ENCODE assay signal across 28 cellular contexts in the genomic region with DNA sequence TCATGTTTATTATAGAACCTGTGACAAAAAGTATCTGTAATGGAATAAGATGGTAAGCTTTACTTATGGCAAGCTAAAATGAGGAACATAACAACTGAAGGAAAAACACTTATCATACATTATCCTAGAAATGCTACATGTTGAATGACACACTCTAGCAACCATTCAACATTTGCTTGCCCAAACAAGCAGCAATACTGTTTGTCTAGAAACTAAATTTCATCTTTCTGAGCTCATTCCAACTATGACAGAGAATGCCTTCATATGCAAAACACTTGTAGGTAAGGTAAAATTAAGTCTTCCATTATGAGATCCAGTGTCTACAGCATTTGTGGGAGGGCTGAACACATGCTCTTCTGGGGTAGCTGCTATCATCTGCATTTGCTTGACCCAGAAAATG.
DNase-seq lines count a peak whose midpoint lies in the region; ATAC-seq, FAIRE-seq and TF ChIP-seq lines count a peak whose summit lies in the region.
"Had no signal": no experiment of that assay in that cellular context is flagged by ENCODE, and none has a peak within 500 bp of the region (broad histone marks: within the 10 kb centered on the region; RNA-seq: fewer than 3 reads in every experiment).

No MANE protein-coding gene starts in this region.

- no peak overlapping the region for H2BK12ac ChIP-seq in mesenchymal stem cell (ENCODE audit: low read length in 2 of 2)

- H3K4me2 ChIP-seq in mesenchymal stem cell (ENCODE audit: low read length, poor library complexity, severe bottlenecking), result no peak overlapping the region
- H3K4me2 ChIP-seq: BLaER1 had no signal

- H3K9ac ChIP-seq in mesenchymal stem cell (ENCODE audit: low read length), result no peak overlapping the region
- H3K9ac ChIP-seq: BLaER1 had no signal

- no peak overlapping the region for H2AK5ac ChIP-seq in mesenchymal stem cell (ENCODE audit: low read length, severe bottlenecking)

- no peak overlapping the region for H3K27ac ChIP-seq in foreskin keratinocyte
- H3K27ac ChIP-seq in left ventricle myocardium inferior (replicated peaks), result no peak overlapping the region
- no peak overlapping the region for H3K27ac ChIP-seq in mesenchymal stem cell (ENCODE audit: low read length, poor library complexity, severe bottlenecking)
- no peak overlapping the region for H3K27ac ChIP-seq in body of pancreas
- H3K27ac ChIP-seq: BLaER1 had no signal

- H3K9me3 ChIP-seq in left ventricle myocardium inferior (replicated peaks) (no peaks in the 10 kb centered on the region), mesenchymal stem cell (ENCODE audit: control insufficient read depth, low read length) (no peaks in the 10 kb centered on the region), body of pancreas (no peaks in the 10 kb centered on the region)
- H3K9me3 ChIP-seq: BE2C had no signal

- no peaks in the 10 kb centered on the region for H3K27me3 ChIP-seq in bronchial epithelial cell (ENCODE audit: control insufficient read depth, insufficient read depth, low read length)
- no peaks in the 10 kb centered on the region for H3K27me3 ChIP-seq in foreskin keratinocyte
- no peaks in the 10 kb centered on the region for H3K27me3 ChIP-seq in left ventricle myocardium inferior (ENCODE audit: low read depth)
- no peaks in the 10 kb centered on the region for H3K27me3 ChIP-seq in mesenchymal stem cell (ENCODE audit: control insufficient read depth in 1 of 2, insufficient read depth in 1 of 2, low read length in 2 of 2)
- no peaks in the 10 kb centered on the region for H3K27me3 ChIP-seq in body of pancreas
- H3K27me3 ChIP-seq: BE2C, BLaER1 had no signal

- H2AFZ ChIP-seq in mesenchymal stem cell (ENCODE audit: low read depth, low read length), result no peak overlapping the region

- ATAC-seq in foreskin keratinocyte, result peak; percentile 54
- ATAC-seq in body of pancreas, result no peak
- ATAC-seq in HG02852 (IDR thresholded peaks at IDR 0.05; ENCODE audit: unreplicated experiment), result no peak
- ATAC-seq: GM12878 had no signal

- no peak overlapping the region for H3K23ac ChIP-seq in mesenchymal stem cell (ENCODE audit: low read length in 2 of 2)

- no peak overlapping the region for H2BK120ac ChIP-seq in mesenchymal stem cell (ENCODE audit: low read depth, low read length)

- H4K91ac ChIP-seq in mesenchymal stem cell (ENCODE audit: low read length), result no peak overlapping the region

- H3K79me1 ChIP-seq in mesenchymal stem cell (replicated peaks; ENCODE audit: low read length, poor library complexity, severe bottlenecking), result no peaks in the 10 kb centered on the region

- intact Hi-C loops in left ventricle myocardium inferior (cut with micrococcal nuclease) (no loop called here), body of pancreas (cut with DNase I) (no loop called here)

- H3K4ac ChIP-seq in mesenchymal stem cell (ENCODE audit: low read depth in 1 of 2, low read length in 2 of 2), result no peak overlapping the region

- no peak overlapping the region for H2BK5ac ChIP-seq in mesenchymal stem cell (ENCODE audit: low read depth, low read length, poor library complexity, severe bottlenecking)

- TF ChIP-seq CTCF in bronchial epithelial cell (IDR thresholded peaks at IDR 0.05; ENCODE audit: insufficient read depth, low read length, severe bottlenecking), result no peak
- no peak for TF ChIP-seq CTCF in foreskin keratinocyte (conservative IDR thresholded peaks at IDR 0.05)
- no peak for TF ChIP-seq CTCF in left ventricle myocardium inferior (IDR thresholded peaks at IDR 0.05; ENCODE audit: borderline replicate concordance)
- TF ChIP-seq CTCF in body of pancreas (IDR thresholded peaks at IDR 0.05), result no peak

- no peak for TF ChIP-seq POLR2A in body of pancreas (IDR thresholded peaks at IDR 0.05)

- H3K14ac ChIP-seq in mesenchymal stem cell (ENCODE audit: low read length in 2 of 2), result no peak overlapping the region

- H4K8ac ChIP-seq in mesenchymal stem cell (ENCODE audit: low read length), result no peak overlapping the region

- H3K4me3 ChIP-seq in bronchial epithelial cell (ENCODE audit: low read depth, low read length) (no peak overlapping the region), left ventricle myocardium inferior (no peak overlapping the region), mesenchymal stem cell (ENCODE audit: insufficient read depth in 1 of 2, low read depth in 1 of 2, low read length in 2 of 2) (no peak overlapping the region), body of pancreas (no peak overlapping the region)
- H3K4me3 ChIP-seq: BLaER1, GM12878 had no signal

- H2BK15ac ChIP-seq in mesenchymal stem cell (ENCODE audit: low read depth, poor library complexity, severe bottlenecking), result no peak overlapping the region

- H3K4me1 ChIP-seq in foreskin keratinocyte (no peaks in the 10 kb centered on the region), left ventricle myocardium inferior (no peaks in the 10 kb centered on the region), mesenchymal stem cell (ENCODE audit: control insufficient read depth, insufficient read depth, low read depth, low read length) (no peaks in the 10 kb centered on the region), body of pancreas (no peaks in the 10 kb centered on the region)
- H3K4me1 ChIP-seq: BE2C, BLaER1 had no signal

- FAIRE-seq in bronchial epithelial cell (lab: Jason Lieb, UNC) (no peak), urothelium cell line (lab: Jason Lieb, UNC) (peak; percentile 40)
- FAIRE-seq: A204.1, GM12878, GM12892, GM18507 had no signal

- H3K36me3 ChIP-seq in bronchial epithelial cell (ENCODE audit: control insufficient read depth, insufficient read depth, low read length) (no peaks in the 10 kb centered on the region), left ventricle myocardium inferior (no peaks in the 10 kb centered on the region), mesenchymal stem cell (ENCODE audit: control insufficient read depth in 1 of 2, insufficient read depth in 2 of 2, low read depth in 1 of 2, low read length in 2 of 2) (no peaks in the 10 kb centered on the region), body of pancreas (replicated peaks in 1 of 2; ENCODE audit: insufficient read depth in 1 of 2, low read depth in 2 of 2) (no peaks in the 10 kb centered on the region)
- H3K36me3 ChIP-seq: BE2C had no signal

- DNase-seq in MV-4-11 (lab: John Stamatoyannopoulos, UW), result peak; percentile 0
- peak; percentile 38 for DNase-seq in bronchial epithelial cell (ENCODE audit: low read depth)
- DNase-seq in foreskin keratinocyte, result peak; percentile 7 to 74
- DNase-seq in urothelium cell line (ENCODE audit: low spot score), result no peak
- no peak for DNase-seq in left ventricle myocardium inferior
- DNase-seq in mesenchymal stem cell, result no peak
- no peak for DNase-seq in body of pancreas
- DNase-seq: 8988T; ACHN; BE2C; C1 segment of cervical spinal cord; CD4-positive, alpha-beta memory T cell; CD4-positive, CD25-positive, alpha-beta regulatory T cell; CD8-positive, alpha-beta memory T cell; COR-L47; DMS 273 treated with DMSO at 0.1 percent for 48 hours; DMS153; DMS53; DMS79; DND-41; EL; GDM1 had no signal

- no peak overlapping the region for H3K18ac ChIP-seq in mesenchymal stem cell (ENCODE audit: low read depth in 1 of 2, low read length in 2 of 2)

Comparison
In these comparisons a context has a peak if more than half of its experiments do, and no peak if none do; other contexts are left out.
1. DNase-seq: peak in MV-4-11 (single experiment), bronchial epithelial cell (single experiment) and foreskin keratinocyte (2 of 2); none in urothelium cell line (single experiment), left ventricle myocardium inferior (single experiment), mesenchymal stem cell (single experiment) and body of pancreas (0 of 4).